Comparison of ENCODE assay signal across 11 cellular contexts in the genomic region with DNA sequence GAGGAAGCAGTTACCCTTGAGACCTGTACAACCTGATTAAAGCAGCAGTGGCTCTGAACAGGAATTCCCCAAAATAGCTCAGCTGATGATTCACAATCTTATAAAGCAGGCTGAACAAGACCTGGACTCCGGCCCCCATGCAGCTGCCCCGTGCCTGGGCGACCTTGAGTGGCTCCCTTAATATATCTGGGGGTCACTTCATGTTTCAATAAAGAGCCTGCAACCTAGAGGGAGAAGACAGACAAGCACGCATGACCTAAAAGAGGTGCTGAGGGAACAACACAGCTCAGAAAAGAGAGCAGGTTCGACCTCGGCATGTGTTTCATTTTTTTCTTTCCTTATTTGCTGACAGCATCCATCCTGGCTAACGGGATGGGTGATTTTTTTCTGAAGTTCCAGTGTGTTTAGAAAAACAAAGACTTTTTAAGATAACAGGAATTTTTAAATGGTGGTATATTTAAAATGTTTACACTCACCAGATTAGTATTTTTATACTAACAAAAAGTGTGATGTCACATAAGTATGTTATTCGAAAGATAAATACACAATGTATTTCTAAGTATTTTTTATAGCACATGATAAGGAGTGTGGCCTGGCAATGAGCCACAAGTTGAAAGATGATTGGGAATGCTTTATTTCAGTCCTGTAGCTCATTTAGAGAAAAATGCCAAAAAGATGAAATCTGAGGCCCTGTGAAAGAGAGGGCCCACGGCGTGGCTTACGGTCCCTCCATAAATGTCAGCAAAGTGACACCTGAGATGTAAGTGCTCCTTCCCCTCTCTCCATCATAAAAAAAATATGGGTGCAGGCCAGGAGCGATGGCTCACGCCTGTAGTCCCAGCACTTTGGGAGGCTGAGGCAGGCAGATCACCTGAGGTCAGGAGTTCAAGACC.
DNase-seq lines count a peak whose midpoint lies in the region; ATAC-seq, FAIRE-seq and TF ChIP-seq lines count a peak whose summit lies in the region.
"Had no signal": no experiment of that assay in that cellular context is flagged by ENCODE, and none has a peak within 500 bp of the region (broad histone marks: within the 10 kb centered on the region; RNA-seq: fewer than 3 reads in every experiment).

No MANE protein-coding gene starts in this region.

- no peak for TF ChIP-seq POLR2A in A549 (IDR thresholded peaks at IDR 0.05; ENCODE audit: low read length)

- TF ChIP-seq CTCF in A549 (IDR thresholded peaks at IDR 0.05) = no peak
- TF ChIP-seq CTCF in brain microvascular endothelial cell (IDR thresholded peaks at IDR 0.05; ENCODE audit: low read depth, low read length, missing control alignments) = no peak
- TF ChIP-seq CTCF in D721Med (IDR thresholded peaks at IDR 0.05; ENCODE audit: insufficient read depth, missing control alignments) = no peak

- in situ Hi-C loops in brain microvascular endothelial cell (cut with HindIII; ENCODE audit: low pct_ligation_motif_present, low sequenced_read_pairs) = no loop called here

- FAIRE-seq in A549 (lab: Jason Lieb, UNC) (no peak), D721Med (lab: Jason Lieb, UNC) (no peak)

- H3K27me3 ChIP-seq in brain microvascular endothelial cell (replicated peaks) = no peaks in the 10 kb centered on the region

- H3K4me1 ChIP-seq in A549 = peaks cover 28% of the 10 kb centered on the region

- CTCF ChIA-PET in A549 (lab: Yijun Ruan, JAX) = interaction anchor here (0.8 to 5.9 kb wide), 15 partner anchors 8 to 690 kb away, joined by 3 to 70 read pairs (median 5); no protein-coding TSS in a partner anchor

- DNase-seq in A549 (ENCODE audit: low read depth in 1 of 2, low spot score in 1 of 2) = peak; percentile 66 to 70
- peak; percentile 25 for DNase-seq in HT-29 (ENCODE audit: low spot score)
- DNase-seq in brain microvascular endothelial cell = peak; percentile 89
- peak; percentile 88 for DNase-seq in kidney tubule cell (ENCODE audit: low spot score)
- DNase-seq in NCI-H446 treated with DMSO at 0.1 percent for 48 hours (lab: John Stamatoyannopoulos, UW) = no peak
- no peak for DNase-seq in stimulated activated CD4-positive, alpha-beta T cell treated with anti-CD3 and anti-CD28 coated beads, Interleukin-4, amount 100 ng/mL, for 4 hours
- DNase-seq in D721Med (ENCODE audit: insufficient read length, low spot score) = no peak
- DNase-seq: activated CD8-positive, alpha-beta memory T cell treated with anti-CD3 and anti-CD28 coated beads, Interleukin-2, amount 50 U/mL, for 4 hours; CD8-positive, alpha-beta T cell; NCI-H2107 had no signal

- H3K27ac ChIP-seq in A549 (peak overlapping the region; percentile 49 to 82), brain microvascular endothelial cell (peak overlapping the region; percentile 82)

- peak overlapping the region; percentile 73 for H3K4me2 ChIP-seq in A549

- H3K4me3 ChIP-seq in A549 (no peak overlapping the region), brain microvascular endothelial cell (ENCODE audit: low read depth, low read length) (peak overlapping the region; percentile 17)

- H3K36me3 ChIP-seq in brain microvascular endothelial cell (replicated peaks) = no peaks in the 10 kb centered on the region

- 30% methylated on average over 13 of the region's 13 CpGs for WGBS in A549 (ENCODE audit: missing lambda C conversion rate)

- no peak for TF ChIP-seq RAD21 in A549 (conservative IDR thresholded peaks at IDR 0.05 in 1 of 2, IDR thresholded peaks at IDR 0.05 in 1 of 2)

- no peak for TF ChIP-seq EP300 in A549 (IDR thresholded peaks at IDR 0.05)

- POLR2A ChIA-PET in A549 (lab: Yijun Ruan, JAX) = interaction anchor here (1.0 kb wide), 1 partner anchor 192 kb away, joined by 6 read pairs; the partner anchor contains the start of gene LCOR

- no peaks in the 10 kb centered on the region for H3K9me3 ChIP-seq in A549

- ATAC-seq in A549 (peak; percentile 81 to 87), HG03457 (IDR thresholded peaks at IDR 0.05; ENCODE audit: unreplicated experiment) (no peak)
- ATAC-seq: CD8-positive, alpha-beta T cell had no signal

TF ChIP-seq in A549, 52 proteins besides CTCF, POLR2A, EP300 and RAD21:
- TF ChIP-seq ESRRA (IDR thresholded peaks at IDR 0.05; ENCODE audit: borderline replicate concordance, low read length) (no peak), PBX3 (IDR thresholded peaks at IDR 0.05) (no peak), CBX2 (IDR thresholded peaks at IDR 0.05; ENCODE audit: borderline replicate concordance, low read depth) (no peak), KDM1A (IDR thresholded peaks at IDR 0.05; ENCODE audit: low read depth) (no peak), RCOR1 (IDR thresholded peaks at IDR 0.05; ENCODE audit: low read depth, low read length) (no peak), GATA3 (IDR thresholded peaks at IDR 0.05; ENCODE audit: borderline replicate concordance) (peak; percentile 7; the same call in 1 of the 2 replicates), ZSCAN20 (CRISPR knock-in tag; IDR thresholded peaks at IDR 0.05) (no peak), JUN (IDR thresholded peaks at IDR 0.05) (peak in 1 of 2 experiments; percentile 25; a peak in 1 of 5 replicates), MAX (IDR thresholded peaks at IDR 0.05) (no peak; the same call in 1 of the 2 replicates), RFX5 (IDR thresholded peaks at IDR 0.05) (no peak), HDAC2 (IDR thresholded peaks at IDR 0.05) (no peak), HEYL (CRISPR knock-in tag; IDR thresholded peaks at IDR 0.05) (no peak), RARB (CRISPR knock-in tag; IDR thresholded peaks at IDR 0.05) (no peak), JUNB (IDR thresholded peaks at IDR 0.05) (no peak), SREBF2 (IDR thresholded peaks at IDR 0.05) (no peak), CHD4 (IDR thresholded peaks at IDR 0.05; ENCODE audit: borderline replicate concordance) (no peak), ZNF302 (CRISPR knock-in tag; IDR thresholded peaks at IDR 0.05) (no peak), NR3C1 (IDR thresholded peaks at IDR 0.05) (no peak), MAZ (IDR thresholded peaks at IDR 0.05; ENCODE audit: borderline replicate concordance, low read depth, low read length) (no peak), FOSL2 (IDR thresholded peaks at IDR 0.05) (no peak; the same call in 1 of the 2 replicates), FOSL2 (CRISPR knock-in tag; IDR thresholded peaks at IDR 0.05) (peak; percentile 52), HOXB5 (CRISPR knock-in tag; IDR thresholded peaks at IDR 0.05) (no peak)
- TF ChIP-seq, protein P1, sequence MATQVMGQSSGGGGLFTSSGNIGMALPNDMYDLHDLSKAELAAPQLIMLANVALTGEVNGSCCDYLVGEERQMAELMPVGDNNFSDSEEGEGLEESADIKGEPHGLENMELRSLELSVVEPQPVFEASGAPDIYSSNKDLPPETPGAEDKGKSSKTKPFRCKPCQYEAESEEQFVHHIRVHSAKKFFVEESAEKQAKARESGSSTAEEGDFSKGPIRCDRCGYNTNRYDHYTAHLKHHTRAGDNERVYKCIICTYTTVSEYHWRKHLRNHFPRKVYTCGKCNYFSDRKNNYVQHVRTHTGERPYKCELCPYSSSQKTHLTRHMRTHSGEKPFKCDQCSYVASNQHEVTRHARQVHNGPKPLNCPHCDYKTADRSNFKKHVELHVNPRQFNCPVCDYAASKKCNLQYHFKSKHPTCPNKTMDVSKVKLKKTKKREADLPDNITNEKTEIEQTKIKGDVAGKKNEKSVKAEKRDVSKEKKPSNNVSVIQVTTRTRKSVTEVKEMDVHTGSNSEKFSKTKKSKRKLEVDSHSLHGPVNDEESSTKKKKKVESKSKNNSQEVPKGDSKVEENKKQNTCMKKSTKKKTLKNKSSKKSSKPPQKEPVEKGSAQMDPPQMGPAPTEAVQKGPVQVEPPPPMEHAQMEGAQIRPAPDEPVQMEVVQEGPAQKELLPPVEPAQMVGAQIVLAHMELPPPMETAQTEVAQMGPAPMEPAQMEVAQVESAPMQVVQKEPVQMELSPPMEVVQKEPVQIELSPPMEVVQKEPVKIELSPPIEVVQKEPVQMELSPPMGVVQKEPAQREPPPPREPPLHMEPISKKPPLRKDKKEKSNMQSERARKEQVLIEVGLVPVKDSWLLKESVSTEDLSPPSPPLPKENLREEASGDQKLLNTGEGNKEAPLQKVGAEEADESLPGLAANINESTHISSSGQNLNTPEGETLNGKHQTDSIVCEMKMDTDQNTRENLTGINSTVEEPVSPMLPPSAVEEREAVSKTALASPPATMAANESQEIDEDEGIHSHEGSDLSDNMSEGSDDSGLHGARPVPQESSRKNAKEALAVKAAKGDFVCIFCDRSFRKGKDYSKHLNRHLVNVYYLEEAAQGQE (IDR thresholded peaks at IDR 0.05) = no peak

Comparison
In these comparisons a context has a peak if more than half of its experiments do, and no peak if none do; other contexts are left out.
1. DNase-seq: peak in A549 (2 of 2), HT-29 (single experiment), brain microvascular endothelial cell (single experiment) and kidney tubule cell (single experiment); none in NCI-H446 treated with DMSO at 0.1 percent for 48 hours (single experiment), stimulated activated CD4-positive, alpha-beta T cell treated with anti-CD3 and anti-CD28 coated beads, Interleukin-4, amount 100 ng/mL, for 4 hours (0 of 2) and D721Med (single experiment).